In genomic region chr6:47132724-47133123, GRCh38 we compare ENCODE assay signal across 19 cellular contexts.
DNase-seq lines count a peak whose midpoint lies in the region; ATAC-seq lines count a peak whose summit lies in the region.
"Had no signal": no experiment of that assay in that cellular context is flagged by ENCODE, and none has a peak within 500 bp of the region (broad histone marks: within the 10 kb centered on the region; RNA-seq: fewer than 3 reads in every experiment).

No MANE protein-coding gene starts in this region.

- H3K36me3 Mint-ChIP-seq in activated naive CD4-positive, alpha-beta T cell treated with anti-CD3 and anti-CD28 coated beads, Interleukin-2, amount 50 U/mL, for 72 hours = no peaks in the 10 kb centered on the region
- H3K36me3 Mint-ChIP-seq: CD4-positive, CD25-positive, alpha-beta regulatory T cell had no signal

- H3K4me1 ChIP-seq in rectal smooth muscle tissue (ENCODE audit: control insufficient read depth, insufficient read depth, low read length) = peaks cover 25% of the 10 kb centered on the region

- no peaks in the 10 kb centered on the region for H3K36me3 ChIP-seq in rectal smooth muscle tissue (ENCODE audit: control insufficient read depth, insufficient read depth, low read length)
- H3K36me3 ChIP-seq: heart left ventricle, ovary had no signal

- DNase-seq in NCI-H2227 (lab: John Stamatoyannopoulos, UW; ENCODE audit: unreplicated experiment) (peak; percentile 31), NCI-H2227 treated with DMSO at 0.1 percent for 48 hours (lab: John Stamatoyannopoulos, UW) (no peak), NCI-H1417 treated with DMSO at 0.1 percent for 48 hours (lab: John Stamatoyannopoulos, UW) (peak; percentile 56), cerebellum (ENCODE audit: low spot score) (peak; percentile 28), DMS79 (lab: John Stamatoyannopoulos, UW) (no peak), globus pallidus (ENCODE audit: low spot score) (no peak)
- DNase-seq in activated naive CD4-positive, alpha-beta T cell treated with anti-CD3 and anti-CD28 coated beads, Interleukin-2, amount 50 U/mL, for 72 hours (ENCODE audit: low spot score in 2 of 2) = no peak
- DNase-seq: activated CD8-positive, alpha-beta T cell treated with anti-CD3 and anti-CD28 coated beads, Interleukin-2, amount 10 ng/mL, durations not matched to agents 7 days and 5 days; CD4-positive, CD25-positive, alpha-beta regulatory T cell; heart left ventricle; islet precursor cell; NCI-H82; ovary; RPMI8226; stimulated activated naive CD4-positive, alpha-beta T cell had no signal

- no peak overlapping the region for H3K27ac Mint-ChIP-seq in activated naive CD4-positive, alpha-beta T cell treated with anti-CD3 and anti-CD28 coated beads, Interleukin-2, amount 50 U/mL, for 72 hours
- H3K27ac Mint-ChIP-seq: activated CD8-positive, alpha-beta T cell treated with anti-CD3 and anti-CD28 coated beads, Interleukin-2, amount 10 ng/mL, durations not matched to agents 7 days and 5 days; activated T-helper 2 cell treated with anti-CD3 and anti-CD28 coated beads, Interferon-gamma antibody, Interleukin-2, Interleukin-4, amounts not matched to agents 10 μg/mL and 5 μg/mL and 100 μg/mL, durations not matched to agents 14 hours and 24 hours and 36 hours; dendritic cell treated with granulocyte-macrophage colony-stimulating factor and Interleukin-4, amounts not matched to agents 40 ng/mL and 50 ng/mL, for 4 days had no signal

- H3K27ac ChIP-seq in rectal smooth muscle tissue (ENCODE audit: low read depth, low read length) = peak overlapping the region; percentile 19
- H3K27ac ChIP-seq: heart left ventricle, ovary had no signal

- H3K4me3 ChIP-seq in rectal smooth muscle tissue (ENCODE audit: low read length) = no peak overlapping the region
- H3K4me3 ChIP-seq: heart left ventricle, ovary had no signal

- H3K9ac ChIP-seq in rectal smooth muscle tissue (ENCODE audit: low read length) = no peak overlapping the region

- no peaks in the 10 kb centered on the region for H3K27me3 ChIP-seq in rectal smooth muscle tissue (ENCODE audit: control insufficient read depth, insufficient read depth, low read length)
- H3K27me3 ChIP-seq: heart left ventricle, ovary had no signal

- no peak for ATAC-seq in activated naive CD4-positive, alpha-beta T cell treated with anti-CD3 and anti-CD28 coated beads, Interleukin-2, amount 50 U/mL, for 72 hours
- ATAC-seq: activated CD8-positive, alpha-beta T cell treated with anti-CD3 and anti-CD28 coated beads, Interleukin-2, amount 10 ng/mL, durations not matched to agents 7 days and 5 days; esophagus mucosa had no signal

- no peaks in the 10 kb centered on the region for H3K9me3 Mint-ChIP-seq in activated naive CD4-positive, alpha-beta T cell treated with anti-CD3 and anti-CD28 coated beads, Interleukin-2, amount 50 U/mL, for 72 hours
- H3K9me3 Mint-ChIP-seq: activated T-helper 2 cell treated with anti-CD3 and anti-CD28 coated beads, Interferon-gamma antibody, Interleukin-2, Interleukin-4, amounts not matched to agents 10 μg/mL and 5 μg/mL and 100 μg/mL, durations not matched to agents 14 hours and 24 hours and 36 hours; dendritic cell treated with granulocyte-macrophage colony-stimulating factor and Interleukin-4, amounts not matched to agents 40 ng/mL and 50 ng/mL, for 4 days had no signal

Comparison
In these comparisons a context has a peak if more than half of its experiments do, and no peak if none do; other contexts are left out.
1. DNase-seq: peak in NCI-H2227 (single experiment), NCI-H1417 treated with DMSO at 0.1 percent for 48 hours (single experiment) and cerebellum (single experiment); none in NCI-H2227 treated with DMSO at 0.1 percent for 48 hours (single experiment), DMS79 (single experiment), globus pallidus (single experiment) and activated naive CD4-positive, alpha-beta T cell treated with anti-CD3 and anti-CD28 coated beads, Interleukin-2, amount 50 U/mL, for 72 hours (0 of 2).